8 cellular contexts compared by ENCODE assay signal in genomic region chr6:134822920-134823430, GRCh38.
A peak's percentile ranks its signal among the peaks of the same experiment; 100 is the strongest.
DNase-seq lines count a peak whose midpoint lies in the region; ATAC-seq and TF ChIP-seq lines count a peak whose summit lies in the region.

No MANE protein-coding gene starts in this region.

- TF ChIP-seq CTCF in fibroblast of mammary gland (conservative IDR thresholded peaks at IDR 0.05; ENCODE audit: control insufficient read depth, insufficient read depth, low read depth, low read length) (peak; percentile 97), uterus (IDR thresholded peaks at IDR 0.05) (peak; percentile 70 to 87 (median 76))

- intact Hi-C loops in activated CD4-positive, alpha-beta memory T cell treated with anti-CD3 and anti-CD28 coated beads for 36 hours (cut with micrococcal nuclease): loop anchor here (1.0 to 2.0 kb wide), 7 partner anchors 59 to 712 kb away; no protein-coding TSS in a partner anchor
- intact Hi-C loops in uterus (cut with DNase I; ENCODE audit: low total_unique reads): no loop called here

- H3K27ac ChIP-seq in uterus: peak overlapping the region in 1 of 2 donors; percentile 1

- no peaks in the 10 kb centered on the region for H3K4me1 Mint-ChIP-seq in activated CD4-positive, alpha-beta memory T cell treated with anti-CD3 and anti-CD28 coated beads for 36 hours (ENCODE audit: low read depth)
- no peaks in the 10 kb centered on the region for H3K4me1 Mint-ChIP-seq in natural killer cell treated with Interleukin-12 subunit alpha and Interleukin-12 subunit beta and Interleukin-15 and Interleukin-18, amount 100 ng/mL, for 72 hours (ENCODE audit: low read depth in 2 of 2)

- POLR2A ChIA-PET in activated CD4-positive, alpha-beta memory T cell treated with anti-CD3 and anti-CD28 coated beads for 36 hours (lab: Charles Lee): no interaction called here

- no peak overlapping the region for H3K4me3 Mint-ChIP-seq in activated CD4-positive, alpha-beta memory T cell treated with anti-CD3 and anti-CD28 coated beads for 36 hours
- no peak overlapping the region for H3K4me3 Mint-ChIP-seq in natural killer cell treated with Interleukin-12 subunit alpha and Interleukin-12 subunit beta and Interleukin-15 and Interleukin-18, amount 100 ng/mL, for 72 hours

- CTCF ChIA-PET in activated CD4-positive, alpha-beta memory T cell treated with anti-CD3 and anti-CD28 coated beads for 36 hours (lab: Charles Lee): interaction anchor here (0.6 to 6.6 kb wide), 32 partner anchors 9 to 721 kb away, joined by 3 to 72 read pairs (median 4); no protein-coding TSS in a partner anchor

- no peaks in the 10 kb centered on the region for H3K9me3 ChIP-seq in uterus

- H3K4me1 ChIP-seq in uterus: no peaks in the 10 kb centered on the region

- H3K36me3 ChIP-seq in uterus: no peaks in the 10 kb centered on the region

- ATAC-seq in GM19372 (IDR thresholded peaks at IDR 0.05; ENCODE audit: low read depth, unreplicated experiment): peak; percentile 88
- peak; percentile 74 for ATAC-seq in HG03457 (IDR thresholded peaks at IDR 0.05; ENCODE audit: unreplicated experiment)
- peak; percentile 59 to 74 for ATAC-seq in natural killer cell treated with Interleukin-12 subunit alpha and Interleukin-12 subunit beta and Interleukin-15 and Interleukin-18, amount 100 ng/mL, for 72 hours

- H3K4me3 ChIP-seq in fibroblast of mammary gland (ENCODE audit: control insufficient read depth, low read depth, low read length) (no peak overlapping the region), uterus (no peak overlapping the region)

- TF ChIP-seq POLR2A in uterus (IDR thresholded peaks at IDR 0.05): no peak

- no peaks in the 10 kb centered on the region for H3K27me3 ChIP-seq in uterus

- no peak overlapping the region for H3K27ac Mint-ChIP-seq in activated CD4-positive, alpha-beta memory T cell treated with anti-CD3 and anti-CD28 coated beads for 36 hours
- H3K27ac Mint-ChIP-seq in natural killer cell treated with Interleukin-12 subunit alpha and Interleukin-12 subunit beta and Interleukin-15 and Interleukin-18, amount 100 ng/mL, for 72 hours: no peak overlapping the region

- DNase-seq in COLO829 (ENCODE audit: low spot score): peak; percentile 63
- peak; percentile 57 for DNase-seq in NCI-H510A treated with DMSO at 0.1 percent for 48 hours (lab: John Stamatoyannopoulos, UW)
- peak; percentile 29 for DNase-seq in activated CD4-positive, alpha-beta memory T cell treated with anti-CD3 and anti-CD28 coated beads for 36 hours
- DNase-seq in fibroblast of mammary gland (ENCODE audit: low read depth): peak; percentile 93
- DNase-seq in natural killer cell treated with Interleukin-12 subunit alpha and Interleukin-12 subunit beta and Interleukin-15 and Interleukin-18, amount 100 ng/mL, for 72 hours (ENCODE audit: low spot score): no peak
- peak; percentile 17 to 22 for DNase-seq in uterus

- H3K36me3 Mint-ChIP-seq in activated CD4-positive, alpha-beta memory T cell treated with anti-CD3 and anti-CD28 coated beads for 36 hours: no peaks in the 10 kb centered on the region
- no peaks in the 10 kb centered on the region for H3K36me3 Mint-ChIP-seq in natural killer cell treated with Interleukin-12 subunit alpha and Interleukin-12 subunit beta and Interleukin-15 and Interleukin-18, amount 100 ng/mL, for 72 hours

- H3K27me3 Mint-ChIP-seq in activated CD4-positive, alpha-beta memory T cell treated with anti-CD3 and anti-CD28 coated beads for 36 hours: peaks cover 3% of the 10 kb centered on the region
- H3K27me3 Mint-ChIP-seq in natural killer cell treated with Interleukin-12 subunit alpha and Interleukin-12 subunit beta and Interleukin-15 and Interleukin-18, amount 100 ng/mL, for 72 hours: peaks cover 7 to 9% of the 10 kb centered on the region in 2 donors

- H3K9me3 Mint-ChIP-seq in activated CD4-positive, alpha-beta memory T cell treated with anti-CD3 and anti-CD28 coated beads for 36 hours: no peaks in the 10 kb centered on the region
- H3K9me3 Mint-ChIP-seq in natural killer cell treated with Interleukin-12 subunit alpha and Interleukin-12 subunit beta and Interleukin-15 and Interleukin-18, amount 100 ng/mL, for 72 hours: no peaks in the 10 kb centered on the region
